16 cellular contexts compared by ENCODE assay signal in the genomic region with DNA sequence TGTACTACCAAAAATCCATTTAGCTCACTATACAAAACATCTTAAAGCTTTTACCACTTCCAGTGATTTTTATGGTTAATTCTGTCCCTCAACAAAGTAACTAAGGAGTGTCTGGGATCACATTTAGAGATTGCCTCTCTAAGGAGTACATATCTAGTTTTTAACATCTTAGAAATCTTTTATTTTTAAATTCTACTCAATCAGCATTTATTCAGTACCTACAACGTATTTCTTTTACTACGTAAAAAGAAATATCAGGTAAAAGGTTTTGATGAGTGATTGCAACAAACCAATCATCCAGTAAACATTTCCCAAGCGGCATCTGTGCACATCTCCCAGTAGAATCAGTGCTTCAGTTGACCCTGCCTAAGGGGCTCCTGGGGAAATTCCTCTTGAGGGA. TPM values are rescaled to one million over a fixed set of nuclear protein-coding genes. Genes with fewer than 3 reads are reported as not detected.
DNase-seq lines count a peak whose midpoint lies in the region; ATAC-seq and TF ChIP-seq lines count a peak whose summit lies in the region.
"Had no signal": no experiment of that assay in that cellular context is flagged by ENCODE, and none has a peak within 500 bp of the region (broad histone marks: within the 10 kb centered on the region; RNA-seq: fewer than 3 reads in every experiment).

No MANE protein-coding gene starts in this region.

- POLR2A ChIA-PET in A673 (lab: Charles Lee; ENCODE audit: low non-redundant PET) = no interaction called here

- DNase-seq in A673 (ENCODE audit: low spot score) (no peak), ascending aorta (ENCODE audit: low spot score in 2 of 2) (no peak), lower lobe of right lung (no peak), spleen (no peak), SKM-1 treated with dmso at 0.1 percent for 144 hours (lab: John Stamatoyannopoulos, UW; ENCODE audit: unreplicated experiment) (no peak), hepatic stellate cell (ENCODE audit: low spot score) (no peak), SIG-M5 treated with dmso at 0.1 percent for 504 hours (lab: John Stamatoyannopoulos, UW; ENCODE audit: unreplicated experiment) (no peak)
- DNase-seq: activated CD4-positive, alpha-beta T cell treated with anti-CD3 and anti-CD28 coated beads, Interleukin-2, amount 50 U/mL, for 4 hours; activated naive CD8-positive, alpha-beta T cell treated with anti-CD3 and anti-CD28 coated beads for 36 hours; activated T-cell treated with anti-CD3 and anti-CD28 coated beads, Interleukin-2, amount 50 U/mL, for 24 hours; Calu3; MM.1S; NCI-H2081; NCI-H524 treated with DMSO at 0.1 percent for 48 hours; stimulated activated CD4-positive, alpha-beta T cell treated with anti-CD3 and anti-CD28 coated beads, Interleukin-2, amount 100 ng/mL, for 24 hours had no signal

- intact Hi-C loops in A673 (cut with micrococcal nuclease; ENCODE audit: unreplicated experiment) = no loop called here
- intact Hi-C loops in ascending aorta (cut with DNase I) = loop anchor here (2.0 kb wide), 1 partner anchor 22 kb away; no protein-coding TSS in a partner anchor
- intact Hi-C loops in lower lobe of right lung (cut with DNase I) = no loop called here
- intact Hi-C loops in spleen (cut with DNase I; ENCODE audit: low total_unique reads) = no loop called here

- TF ChIP-seq CTCF in A673 (conservative IDR thresholded peaks at IDR 0.05; ENCODE audit: low read depth, low read length) = no peak
- TF ChIP-seq CTCF in ascending aorta (IDR thresholded peaks at IDR 0.05) = no peak
- TF ChIP-seq CTCF in lower lobe of right lung (IDR thresholded peaks at IDR 0.05) = no peak
- TF ChIP-seq CTCF in spleen (IDR thresholded peaks at IDR 0.05 in 8 of 11, conservative IDR thresholded peaks at IDR 0.05 in 3 of 11) = no peak

- ATAC-seq in lower lobe of right lung (no peak), HG02798 (IDR thresholded peaks at IDR 0.05; ENCODE audit: poor library complexity, unreplicated experiment) (no peak)

- H3K27ac ChIP-seq in A673 (ENCODE audit: low read depth, low read length, poor library complexity, severe bottlenecking) (peak overlapping the region; percentile 78), ascending aorta (peak overlapping the region; percentile 67 to 95), lower lobe of right lung (peak overlapping the region; percentile 42), spleen (peak overlapping the region in 7 of 8 donors; percentile 9 to 78 (median 69))

- CTCF ChIA-PET in A673 (lab: Charles Lee) = no interaction called here

- no peaks in the 10 kb centered on the region for H3K9me3 ChIP-seq in A673 (ENCODE audit: low read depth, low read length, poor library complexity, severe bottlenecking)
- H3K9me3 ChIP-seq in ascending aorta = peaks cover 0 to 14% of the 10 kb centered on the region in 2 donors
- H3K9me3 ChIP-seq in lower lobe of right lung = no peaks in the 10 kb centered on the region
- no peaks in the 10 kb centered on the region for H3K9me3 ChIP-seq in spleen

- 88 to 93% (median 89%) methylated on average over 3 of the region's 3 CpGs for WGBS in spleen, 5 donors

- H3K27me3 ChIP-seq in A673 (replicated peaks; ENCODE audit: insufficient read depth, low read depth, low read length, poor library complexity) = no peaks in the 10 kb centered on the region
- H3K27me3 ChIP-seq in ascending aorta = no peaks in the 10 kb centered on the region
- H3K27me3 ChIP-seq in lower lobe of right lung (ENCODE audit: low read depth) = no peaks in the 10 kb centered on the region
- H3K27me3 ChIP-seq in spleen (replicated peaks in 1 of 7) = no peaks in the 10 kb centered on the region

- H3K36me3 ChIP-seq in A673 (ENCODE audit: insufficient read depth, low read length, poor library complexity, severe bottlenecking) (peaks cover 54% of the 10 kb centered on the region), ascending aorta (peaks cover 8 to 44% of the 10 kb centered on the region in 2 donors), lower lobe of right lung (peaks cover 22% of the 10 kb centered on the region), spleen (peaks cover 0 to 26% (median 0%) of the 10 kb centered on the region in 6 donors)

- no TSS peak for BruUV-seq in A673 (replicated peaks; lab: Mats Ljungman, UMichigan)

- H3K4me3 ChIP-seq in A673 (ENCODE audit: low read depth, low read length, poor library complexity, severe bottlenecking) = no peak overlapping the region
- no peak overlapping the region for H3K4me3 ChIP-seq in ascending aorta
- no peak overlapping the region for H3K4me3 ChIP-seq in lower lobe of right lung
- no peak overlapping the region for H3K4me3 ChIP-seq in spleen

- TF ChIP-seq POLR2A in spleen (IDR thresholded peaks at IDR 0.05) = no peak

- H3K4me1 ChIP-seq in A673 (ENCODE audit: insufficient read depth, low read length, poor library complexity, severe bottlenecking) = peaks cover 24% of the 10 kb centered on the region
- peaks cover 0 to 39% of the 10 kb centered on the region in 2 donors for H3K4me1 ChIP-seq in ascending aorta
- H3K4me1 ChIP-seq in lower lobe of right lung = peaks cover 43% of the 10 kb centered on the region
- H3K4me1 ChIP-seq in spleen = peaks cover 0 to 5% (median 0%) of the 10 kb centered on the region in 6 donors

RNA-seq across cellular contexts. Expression of a gene that starts 31.9 kb away (rescaled TPM):
- total RNA-seq in A673 (2021) = 162 and 169 TPM in 2 replicates
- total RNA-seq in ascending aorta = 198 TPM
- 104 TPM for total RNA-seq in lower lobe of right lung
- 100 to 1,000 TPM in 6 of 7 donors, 10 to 100 TPM in 1; 66.4 to 181 (median 149) TPM for total RNA-seq in spleen
- polyA plus RNA-seq in spleen = 10 to 100 TPM; 51.4 to 74.8 (median 68.6) TPM
